ENCODE assay signal across 29 cellular contexts in the genomic region with DNA sequence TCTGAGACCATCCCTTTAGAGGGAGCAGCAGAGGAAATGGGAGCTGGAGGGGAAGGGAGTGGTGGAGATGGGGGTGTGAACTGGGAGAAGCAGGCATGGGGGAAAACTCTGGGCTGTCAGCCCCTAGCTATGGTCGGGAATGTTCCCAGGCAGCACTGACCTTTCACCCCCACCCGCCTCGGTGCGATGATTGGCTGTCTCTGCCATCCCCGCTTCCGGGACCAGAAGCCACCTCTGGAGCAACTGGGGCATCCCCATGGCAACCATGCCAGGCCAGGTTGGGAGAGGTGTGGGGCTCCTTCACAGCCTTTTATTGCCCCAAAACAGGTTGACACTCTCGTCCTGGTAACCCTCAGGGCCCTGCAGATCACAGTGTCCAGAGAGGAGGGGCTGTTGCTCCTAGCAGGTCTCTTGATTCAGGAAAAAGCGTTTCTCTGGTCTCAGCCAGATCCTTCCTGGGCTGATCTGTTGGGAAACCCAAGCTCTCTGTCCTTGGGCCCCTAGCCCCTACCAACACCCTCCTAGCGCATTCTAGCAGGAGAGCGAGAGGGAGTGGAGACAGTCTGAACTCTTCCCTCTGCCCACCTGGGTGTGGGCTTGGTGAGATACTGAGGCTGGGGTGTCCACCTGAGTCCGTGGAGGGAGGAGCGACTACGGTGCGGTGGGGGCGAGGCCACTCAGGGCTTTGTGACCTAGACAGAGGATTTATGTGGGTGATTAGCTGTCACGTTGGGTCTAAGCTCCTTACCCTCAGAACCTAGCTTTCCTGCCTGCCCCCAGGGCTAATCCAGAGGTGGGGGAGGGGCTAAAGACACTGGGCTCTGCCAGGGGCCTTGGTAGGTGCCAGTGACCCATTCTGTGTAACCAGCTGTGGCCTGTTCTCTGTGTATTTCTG. TPM values are rescaled to one million over a fixed set of nuclear protein-coding genes. Genes with fewer than 3 reads are reported as not detected.
DNase-seq lines count a peak whose midpoint lies in the region; ATAC-seq and TF ChIP-seq lines count a peak whose summit lies in the region.
"Had no signal": no experiment of that assay in that cellular context is flagged by ENCODE, and none has a peak within 500 bp of the region (broad histone marks: within the 10 kb centered on the region; RNA-seq: fewer than 3 reads in every experiment).

No MANE protein-coding gene starts in this region.

- H3K36me3 ChIP-seq in H7 (replicated peaks; ENCODE audit: control insufficient read depth, insufficient read depth, low read length), result no peaks in the 10 kb centered on the region
- no peaks in the 10 kb centered on the region for H3K36me3 ChIP-seq in RWPE2 (ENCODE audit: low read depth)
- no peaks in the 10 kb centered on the region for H3K36me3 ChIP-seq in hepatocyte (replicated peaks; ENCODE audit: insufficient read depth, low read depth)
- H3K36me3 ChIP-seq in smooth muscle cell (ENCODE audit: low read depth), result no peaks in the 10 kb centered on the region
- H3K36me3 ChIP-seq in aorta (ENCODE audit: control insufficient read depth in 1 of 2, insufficient read depth in 2 of 2, low read length in 1 of 2), result no peaks in the 10 kb centered on the region
- H3K36me3 ChIP-seq in A673 (ENCODE audit: insufficient read depth, low read length, poor library complexity, severe bottlenecking), result no peaks in the 10 kb centered on the region
- H3K36me3 ChIP-seq: HAP-1, left ventricle myocardium inferior, prostate gland, transverse colon had no signal

- DNase-seq in H7 (peak; percentile 13), RWPE2 (ENCODE audit: low spot score) (no peak), hepatocyte (ENCODE audit: low spot score) (no peak), smooth muscle cell (lab: John Stamatoyannopoulos, UW; ENCODE audit: unreplicated experiment) (no peak), coronary artery (ENCODE audit: low spot score) (no peak), middle frontal gyrus (ENCODE audit: extremely low spot score, low spot score) (no peak), aorta (no peak), A673 (ENCODE audit: low spot score) (no peak)
- DNase-seq: activated CD4-positive, alpha-beta T cell treated with anti-CD3 and anti-CD28 coated beads for 36 hours; activated CD8-positive, alpha-beta T cell treated with anti-CD3 and anti-CD28 coated beads, Interleukin-2, amount 10 ng/mL, durations not matched to agents 7 days and 5 days; activated naive CD4-positive, alpha-beta T cell treated with anti-CD3 and anti-CD28 coated beads for 36 hours; amniotic stem cell; C1 segment of cervical spinal cord; DMS79; glutamatergic neuron; left ventricle myocardium inferior; naive thymus-derived CD4-positive, alpha-beta T cell; NCI-H1092; NCI-H1694 treated with DMSO at 0.1 percent for 48 hours; NCI-H2171 treated with DMSO at 0.1 percent for 48 hours; NCI-H510A; NK-92 treated with Interleukin-12 subunit alpha and Interleukin-12 subunit beta, amount 100 ng/mL, for 24 hours; Right ventricle myocardium superior; stimulated activated CD4-positive, alpha-beta T cell treated with anti-CD3 and anti-CD28 coated beads, Interleukin-12 subunit alpha, Interleukin-12 subunit beta, amount 100 ng/mL, for 4 hours; stimulated activated CD4-positive, alpha-beta T cell treated with anti-CD3 and anti-CD28 coated beads, Interleukin-4, amount 100 ng/mL, for 1 hour; transverse colon had no signal

- CTCF ChIA-PET in A673 (lab: Charles Lee), result no interaction called here

- POLR2A ChIA-PET in A673 (lab: Charles Lee; ENCODE audit: low non-redundant PET), result no interaction called here

- intact Hi-C loops in aorta (cut with DNase I) (no loop called here), A673 (cut with micrococcal nuclease; ENCODE audit: unreplicated experiment) (no loop called here)

- peak overlapping the region; percentile 10 for H3K27ac ChIP-seq in RWPE2 (ENCODE audit: poor library complexity, severe bottlenecking)
- H3K27ac ChIP-seq in hepatocyte, result peak overlapping the region; percentile 45
- H3K27ac ChIP-seq in smooth muscle cell (ENCODE audit: low read depth), result peak overlapping the region; percentile 60
- H3K27ac ChIP-seq in coronary artery, result no peak overlapping the region
- H3K27ac ChIP-seq in aorta (ENCODE audit: low read depth in 1 of 2, low read length in 2 of 2), result no peak overlapping the region
- no peak overlapping the region for H3K27ac ChIP-seq in A673 (ENCODE audit: low read depth, low read length, poor library complexity, severe bottlenecking)
- H3K27ac ChIP-seq: left ventricle myocardium inferior, prostate gland, transverse colon had no signal

- H4K20me1 ChIP-seq in hepatocyte (ENCODE audit: insufficient read depth, poor library complexity, severe bottlenecking) (no peaks in the 10 kb centered on the region), smooth muscle cell (ENCODE audit: low read depth) (no peaks in the 10 kb centered on the region)

- 75% methylated on average over 16 of the region's 16 CpGs for WGBS in hepatocyte (ENCODE audit: low lambda C conversion rate, missing lambda C conversion rate)
- 80% methylated on average over 16 of the region's 16 CpGs for WGBS in smooth muscle cell (ENCODE audit: low lambda C conversion rate)
- 90% methylated on average over 16 of the region's 16 CpGs for WGBS in aorta, 2 donors

- no peak overlapping the region for H3K4me2 ChIP-seq in hepatocyte
- peak overlapping the region; percentile 18 for H3K4me2 ChIP-seq in smooth muscle cell

- no peak overlapping the region for H3K4me3 ChIP-seq in H7 (ENCODE audit: insufficient read depth, low read depth, low read length)
- H3K4me3 ChIP-seq in RWPE2 (ENCODE audit: severe bottlenecking), result no peak overlapping the region
- H3K4me3 ChIP-seq in hepatocyte, result no peak overlapping the region
- H3K4me3 ChIP-seq in smooth muscle cell, result no peak overlapping the region
- no peak overlapping the region for H3K4me3 ChIP-seq in coronary artery
- H3K4me3 ChIP-seq in aorta (ENCODE audit: low read length in 2 of 2), result no peak overlapping the region
- no peak overlapping the region for H3K4me3 ChIP-seq in A673 (ENCODE audit: low read depth, low read length, poor library complexity, severe bottlenecking)
- H3K4me3 ChIP-seq: HAP-1, left ventricle myocardium inferior, prostate gland, transverse colon had no signal

- H2AFZ ChIP-seq in hepatocyte (no peak overlapping the region), smooth muscle cell (ENCODE audit: low read depth) (no peak overlapping the region)

- ATAC-seq in RWPE2 (ENCODE audit: low read depth) (no peak), aorta (ENCODE audit: low FRiP score) (no peak)
- ATAC-seq: activated CD4-positive, alpha-beta T cell treated with anti-CD3 and anti-CD28 coated beads for 36 hours; activated CD8-positive, alpha-beta T cell treated with anti-CD3 and anti-CD28 coated beads, Interleukin-2, amount 10 ng/mL, durations not matched to agents 7 days and 5 days; naive thymus-derived CD4-positive, alpha-beta T cell; sciatic nerve had no signal

- peak overlapping the region; percentile 35 for H3K9ac ChIP-seq in smooth muscle cell (ENCODE audit: low read depth)

- H3K9me2 ChIP-seq in hepatocyte (replicated peaks; ENCODE audit: insufficient read depth), result no peaks in the 10 kb centered on the region

- TF ChIP-seq CTCF in RWPE2 (IDR thresholded peaks at IDR 0.05; ENCODE audit: poor library complexity, severe bottlenecking), result no peak
- TF ChIP-seq CTCF in hepatocyte (IDR thresholded peaks at IDR 0.05; ENCODE audit: poor library complexity), result no peak
- TF ChIP-seq CTCF in smooth muscle cell (IDR thresholded peaks at IDR 0.05; ENCODE audit: borderline replicate concordance, insufficient read depth, poor library complexity, severe bottlenecking), result no peak
- TF ChIP-seq CTCF in coronary artery (IDR thresholded peaks at IDR 0.05), result no peak
- no peak for TF ChIP-seq CTCF in A673 (conservative IDR thresholded peaks at IDR 0.05; ENCODE audit: low read depth, low read length)

- no TSS peak for BruUV-seq in A673 (replicated peaks; lab: Mats Ljungman, UMichigan)

- no peaks in the 10 kb centered on the region for H3K79me2 ChIP-seq in hepatocyte
- no peaks in the 10 kb centered on the region for H3K79me2 ChIP-seq in smooth muscle cell (ENCODE audit: low read depth)

- H3F3A ChIP-seq in smooth muscle cell (ENCODE audit: low read depth), result peaks cover 7% of the 10 kb centered on the region

- H3K4me1 ChIP-seq in RWPE2 (ENCODE audit: insufficient read depth, poor library complexity, severe bottlenecking), result peaks cover 32% of the 10 kb centered on the region
- H3K4me1 ChIP-seq in hepatocyte (ENCODE audit: insufficient read depth), result peaks cover under 1% of the 10 kb centered on the region
- peaks cover 6% of the 10 kb centered on the region for H3K4me1 ChIP-seq in smooth muscle cell (ENCODE audit: low read depth)
- peaks cover 0 to 4% of the 10 kb centered on the region in 2 donors for H3K4me1 ChIP-seq in aorta (ENCODE audit: control insufficient read depth in 1 of 2, insufficient read depth in 2 of 2, low read length in 2 of 2)
- H3K4me1 ChIP-seq in A673 (ENCODE audit: insufficient read depth, low read length, poor library complexity, severe bottlenecking), result peaks cover 4% of the 10 kb centered on the region
- H3K4me1 ChIP-seq: HAP-1, left ventricle myocardium inferior, prostate gland had no signal

- H3K9me3 ChIP-seq in RWPE2 (ENCODE audit: severe bottlenecking) (no peaks in the 10 kb centered on the region), hepatocyte (ENCODE audit: low read depth) (no peaks in the 10 kb centered on the region), smooth muscle cell (replicated peaks; ENCODE audit: low read depth) (no peaks in the 10 kb centered on the region), aorta (ENCODE audit: control insufficient read depth, low read length) (no peaks in the 10 kb centered on the region), A673 (ENCODE audit: low read depth, low read length, poor library complexity, severe bottlenecking) (no peaks in the 10 kb centered on the region)
- H3K9me3 ChIP-seq: HAP-1, left ventricle myocardium inferior, prostate gland, transverse colon had no signal

- H3K27me3 ChIP-seq in H7 (ENCODE audit: control insufficient read depth, insufficient read depth, low read length) (peaks cover 7% of the 10 kb centered on the region; the same call in 1 of the 2 replicates), RWPE2 (ENCODE audit: insufficient read depth, poor library complexity, severe bottlenecking) (no peaks in the 10 kb centered on the region), hepatocyte (no peaks in the 10 kb centered on the region), smooth muscle cell (ENCODE audit: low read depth) (no peaks in the 10 kb centered on the region), aorta (ENCODE audit: control insufficient read depth in 1 of 2, insufficient read depth in 2 of 2, low read length in 1 of 2) (no peaks in the 10 kb centered on the region), A673 (replicated peaks; ENCODE audit: insufficient read depth, low read depth, low read length, poor library complexity) (no peaks in the 10 kb centered on the region)
- H3K27me3 ChIP-seq: transverse colon had no signal

RNA-seq across cellular contexts. Expression of a gene that starts 12.2 kb away (rescaled TPM):
- 6.4 and 8.2 TPM in 2 replicates for total RNA-seq in H7 (2014; rRNA removed; shearing (Covaris generic))
- total RNA-seq in hepatocyte (13.5 and 14.6 TPM in 2 replicates), smooth muscle cell (10.2 and 13.7 TPM in 2 replicates), aorta (10 to 100 TPM in 1 of 2 donors, 1 to 10 TPM in 1; 5.5 to 18.9 TPM), A673 (2021) (31.4 and 40.8 TPM in 2 replicates)
- polyA plus RNA-seq in hepatocyte (24.9 and 25.3 TPM in 2 replicates), smooth muscle cell (14.9 and 25.8 TPM in 2 replicates), aorta (1 to 10 TPM; 1.3 to 7.5 TPM)

RNA-seq across cellular contexts. Expression of a gene that starts 52.0 kb away (rescaled TPM):
- 10.5 and 19.8 TPM in 2 replicates for total RNA-seq in H7 (2014; rRNA removed; shearing (Covaris generic))
- total RNA-seq in hepatocyte (11.0 and 13.2 TPM in 2 replicates), smooth muscle cell (6.5 and 7.3 TPM in 2 replicates), aorta (1 to 10 TPM; 2.6 to 6.0 TPM), A673 (2021) (5.6 and 7.9 TPM in 2 replicates)
- polyA plus RNA-seq in hepatocyte (23.7 and 27.7 TPM in 2 replicates), smooth muscle cell (11.4 and 16.6 TPM in 2 replicates), aorta (10 to 100 TPM in 1 of 2 donors, 1 to 10 TPM in 1; 5.8 to 29.7 TPM)

Comparison
In these comparisons a context has a peak if more than half of its experiments do, and no peak if none do; other contexts are left out.
1. H3K27ac ChIP-seq: peak in RWPE2 (single experiment), hepatocyte (single experiment) and smooth muscle cell (single experiment); none in coronary artery (0 of 2), aorta (0 of 2) and A673 (single experiment).